ENCODE assay signal across 18 cellular contexts in genomic region chr6:100454571-100455229, GRCh38. TPM values are rescaled to one million over a fixed set of nuclear protein-coding genes. Genes with fewer than 3 reads are reported as not detected.
DNase-seq lines count a peak whose midpoint lies in the region; ATAC-seq and TF ChIP-seq lines count a peak whose summit lies in the region.
"Had no signal": no experiment of that assay in that cellular context is flagged by ENCODE, and none has a peak within 500 bp of the region (broad histone marks: within the 10 kb centered on the region; RNA-seq: fewer than 3 reads in every experiment).

No MANE protein-coding gene starts in this region.

- H3K4me3 ChIP-seq in MG63 (peak overlapping the region; percentile 12; the same call in 1 of the 2 replicates), epithelial cell of proximal tubule (ENCODE audit: low read depth, low read length) (peak overlapping the region; percentile 69), osteoblast (ENCODE audit: insufficient read depth, low read length) (no peak overlapping the region)
- H3K4me3 ChIP-seq: lower lobe of right lung, prostate gland had no signal

- peaks cover 23% of the 10 kb centered on the region for H3K36me3 ChIP-seq in MG63
- no peaks in the 10 kb centered on the region for H3K36me3 ChIP-seq in osteoblast (ENCODE audit: insufficient read depth, low read length)
- H3K36me3 ChIP-seq: lower lobe of right lung, prostate gland had no signal

- peaks cover 5% of the 10 kb centered on the region for H3K36me3 Mint-ChIP-seq in T-helper 1 cell treated with Interleukin-12 subunit alpha and Interleukin-12 subunit beta and Interleukin-4 antibody, amounts not matched to agents 30 μg/mL and 1 μg/mL, for 36 hours (ENCODE audit: low read depth)

- no peak for TF ChIP-seq CTCF in epithelial cell of proximal tubule (conservative IDR thresholded peaks at IDR 0.05; ENCODE audit: low read depth, low read length)
- no peak for TF ChIP-seq CTCF in osteoblast (IDR thresholded peaks at IDR 0.05; ENCODE audit: extremely low read depth, low read depth, low read length)

- H3K27ac ChIP-seq in osteoblast (ENCODE audit: low read depth, low read length): no peak overlapping the region
- H3K27ac ChIP-seq: lower lobe of right lung, prostate gland had no signal

- ATAC-seq in GM19395 (IDR thresholded peaks at IDR 0.05; ENCODE audit: unreplicated experiment) (no peak), HG03095 (IDR thresholded peaks at IDR 0.05; ENCODE audit: unreplicated experiment) (no peak)
- ATAC-seq: lower lobe of right lung had no signal

- DNase-seq in T-helper 1 cell (no peak), MG63 (no peak), epithelial cell of proximal tubule (ENCODE audit: low read depth) (no peak), osteoblast (ENCODE audit: insufficient read length, low spot score, missing footprints) (peak; percentile 70), DMS153 treated with DMSO at 0.1 percent for 48 hours (lab: John Stamatoyannopoulos, UW; ENCODE audit: unreplicated experiment) (no peak)
- DNase-seq: activated naive CD4-positive, alpha-beta T cell treated with anti-CD3 and anti-CD28 coated beads for 36 hours; activated T-cell treated with anti-CD3 and anti-CD28 coated beads for 4 hours; DMS79; KG1; lower lobe of right lung; NCI-H1105 treated with DMSO at 0.1 percent for 48 hours; NCI-H2171 had no signal

- H3K9me3 Mint-ChIP-seq in T-helper 1 cell treated with Interleukin-12 subunit alpha and Interleukin-12 subunit beta and Interleukin-4 antibody, amounts not matched to agents 30 μg/mL and 1 μg/mL, for 36 hours: peaks cover 13% of the 10 kb centered on the region

- H3K27me3 ChIP-seq in MG63: no peaks in the 10 kb centered on the region
- peaks cover 100% of the 10 kb centered on the region for H3K27me3 ChIP-seq in osteoblast (ENCODE audit: insufficient read depth, low read length)

- no peak overlapping the region for H3K4me3 Mint-ChIP-seq in T-helper 1 cell treated with Interleukin-12 subunit alpha and Interleukin-12 subunit beta and Interleukin-4 antibody, amounts not matched to agents 30 μg/mL and 1 μg/mL, for 36 hours
- H3K4me3 Mint-ChIP-seq: activated naive CD4-positive, alpha-beta T cell treated with anti-CD3 and anti-CD28 coated beads for 36 hours; stimulated activated naive CD8-positive, alpha-beta T cell treated with anti-CD3 and anti-CD28 coated beads, Interleukin-15, Interleukin-2, amounts not matched to agents 100 ng/mL and 50 ng/mL, for 24 hours had no signal

- no peaks in the 10 kb centered on the region for H3K79me2 ChIP-seq in osteoblast (ENCODE audit: insufficient read depth, low read length)

- 0 out of 2 replicates have a peak, but pooled peaks cover 7% of the 10 kb centered on the region for H3K9me3 ChIP-seq in MG63
- H3K9me3 ChIP-seq in osteoblast (ENCODE audit: low read depth, low read length): no peaks in the 10 kb centered on the region
- H3K9me3 ChIP-seq: lower lobe of right lung, prostate gland had no signal

- peak overlapping the region; percentile 72 for H3K27ac Mint-ChIP-seq in T-helper 1 cell treated with Interleukin-12 subunit alpha and Interleukin-12 subunit beta and Interleukin-4 antibody, amounts not matched to agents 30 μg/mL and 1 μg/mL, for 36 hours
- H3K27ac Mint-ChIP-seq: activated naive CD4-positive, alpha-beta T cell treated with anti-CD3 and anti-CD28 coated beads for 36 hours; stimulated activated naive CD8-positive, alpha-beta T cell treated with anti-CD3 and anti-CD28 coated beads, Interleukin-15, Interleukin-2, amounts not matched to agents 100 ng/mL and 50 ng/mL, for 24 hours had no signal

- no peaks in the 10 kb centered on the region for H3K4me1 ChIP-seq in osteoblast (ENCODE audit: insufficient read depth, low read length)
- H3K4me1 ChIP-seq: lower lobe of right lung, prostate gland had no signal

- H3K27me3 Mint-ChIP-seq in T-helper 1 cell treated with Interleukin-12 subunit alpha and Interleukin-12 subunit beta and Interleukin-4 antibody, amounts not matched to agents 30 μg/mL and 1 μg/mL, for 36 hours (ENCODE audit: low read depth): no peaks in the 10 kb centered on the region

- H4K20me1 ChIP-seq in osteoblast (ENCODE audit: insufficient read depth, low read length): peaks cover 7% of the 10 kb centered on the region

- no peak overlapping the region for H2AFZ ChIP-seq in osteoblast (ENCODE audit: low read length)

- no peak overlapping the region for H3K4me2 ChIP-seq in osteoblast (ENCODE audit: insufficient read depth, low read length)

- H3K4me1 Mint-ChIP-seq in T-helper 1 cell treated with Interleukin-12 subunit alpha and Interleukin-12 subunit beta and Interleukin-4 antibody, amounts not matched to agents 30 μg/mL and 1 μg/mL, for 36 hours (ENCODE audit: low read depth): peaks cover 1% of the 10 kb centered on the region

RNA-seq across cellular contexts. Expression of gene SIM1, which starts 10.0 kb away (rescaled TPM):
- total RNA-seq in MG63 (2014; rRNA removed; shearing (Covaris generic); ENCODE audit: low replicate concordance): 1.7 and 2.4 TPM in 2 replicates
- 6.9 and 9.5 TPM in 2 replicates for total RNA-seq in epithelial cell of proximal tubule
- total RNA-seq in osteoblast: under 0.01 and 0.36 TPM in 2 replicates
- total RNA-seq: A172; activated naive CD4-positive, alpha-beta T cell treated with anti-CD3 and anti-CD28 coated beads for 36 hours; lower lobe of right lung had no signal
